15 cellular contexts compared by ENCODE assay signal in genomic region chr11:33211153-33211552, GRCh38.
"Had no signal": no experiment of that assay in that cellular context is flagged by ENCODE, and none has a peak within 500 bp of the region (broad histone marks: within the 10 kb centered on the region; RNA-seq: fewer than 3 reads in every experiment).

No MANE protein-coding gene starts in this region.

- H3K4me1 ChIP-seq: neural progenitor cell, parathyroid adenoma, tibial artery, uterus had no signal

- H3K36me3 ChIP-seq: neural progenitor cell, tibial artery, uterus had no signal

- H3K9me3 ChIP-seq: tibial artery, uterus had no signal

- H3K27me3 ChIP-seq: dorsolateral prefrontal cortex, neural progenitor cell, tibial artery, uterus had no signal

- H3K27ac ChIP-seq: dorsolateral prefrontal cortex, neural progenitor cell, parathyroid adenoma, tibial artery, uterus had no signal

- H3K4me3 ChIP-seq: dorsolateral prefrontal cortex, neural progenitor cell, tibial artery, uterus had no signal

- ATAC-seq: activated CD8-positive, alpha-beta memory T cell treated with anti-CD3 and anti-CD28 coated beads, Interleukin-2, amount 10 ng/mL, durations not matched to agents 7 days and 5 days had no signal

- DNase-seq: activated CD4-positive, alpha-beta T cell treated with anti-CD3 and anti-CD28 coated beads, Interleukin-2, amount 50 U/mL, for 48 hours; activated CD8-positive, alpha-beta memory T cell treated with anti-CD3 and anti-CD28 coated beads, Interleukin-2, amount 10 ng/mL, durations not matched to agents 7 days and 5 days; activated naive CD4-positive, alpha-beta T cell treated with anti-CD3 and anti-CD28 coated beads, Interleukin-2, amount 10 ng/mL, durations not matched to agents 7 days and 5 days; activated T-cell treated with anti-CD3 and anti-CD28 coated beads, Interleukin-2, amount 50 U/mL, for 24 hours; dorsolateral prefrontal cortex; endodermal cell; head of caudate nucleus; left cardiac atrium; retina; stimulated activated CD4-positive, alpha-beta T cell treated with anti-CD3 and anti-CD28 coated beads, Interleukin-4, amount 100 ng/mL, for 24 hours; stimulated activated naive CD4-positive, alpha-beta T cell; tibial artery; uterus had no signal
